In genomic region chr7:665251-665650, GRCh38 we compare ENCODE assay signal across 13 cellular contexts.
DNase-seq lines count a peak whose midpoint lies in the region; ATAC-seq, FAIRE-seq and TF ChIP-seq lines count a peak whose summit lies in the region.
"Had no signal": no experiment of that assay in that cellular context is flagged by ENCODE, and none has a peak within 500 bp of the region (broad histone marks: within the 10 kb centered on the region; RNA-seq: fewer than 3 reads in every experiment).

No MANE protein-coding gene starts in this region.

- intact Hi-C loops in posterior vena cava (cut with DNase I), result loop anchor here (2.0 to 10.0 kb wide), 2 partner anchors 72 to 150 kb away; partner anchors contain the start of gene PDGFA (in 1 of the 2)

- no peak overlapping the region for H3K4me3 ChIP-seq in brain microvascular endothelial cell (ENCODE audit: low read depth, low read length)
- H3K4me3 ChIP-seq: prostate gland had no signal

- no peak for ATAC-seq in GM21360 (IDR thresholded peaks at IDR 0.05; ENCODE audit: unreplicated experiment)
- ATAC-seq: activated T-cell treated with anti-CD3 and anti-CD28 coated beads, Interleukin-2, amount 50 U/mL, for 72 hours had no signal

- TF ChIP-seq CTCF in brain microvascular endothelial cell (IDR thresholded peaks at IDR 0.05; ENCODE audit: low read depth, low read length, missing control alignments), result no peak

- peak; percentile 61 for DNase-seq in GM03348 (ENCODE audit: low spot score)
- peak; percentile 38 for DNase-seq in brain microvascular endothelial cell
- DNase-seq in hepatic stellate cell (ENCODE audit: low spot score), result peak; percentile 66
- peak; percentile 75 for DNase-seq in posterior vena cava (ENCODE audit: low spot score)
- DNase-seq in HT-29 (ENCODE audit: low spot score), result no peak
- no peak for DNase-seq in activated CD8-positive, alpha-beta memory T cell treated with anti-CD3 and anti-CD28 coated beads, Interleukin-2, amount 50 U/mL, for 4 hours
- DNase-seq in urothelium cell line (ENCODE audit: low spot score), result no peak
- DNase-seq: activated T-cell treated with anti-CD3 and anti-CD28 coated beads, Interleukin-2, amount 50 U/mL, for 72 hours; effector CD4-positive, alpha-beta T cell; kidney; NCI-H2029 had no signal

- FAIRE-seq in urothelium cell line (lab: Jason Lieb, UNC), result no peak
- FAIRE-seq: kidney had no signal

- in situ Hi-C loops in brain microvascular endothelial cell (cut with HindIII; ENCODE audit: low pct_ligation_motif_present, low sequenced_read_pairs), result no loop called here

- peaks cover 2% of the 10 kb centered on the region for H3K36me3 ChIP-seq in brain microvascular endothelial cell (replicated peaks)
- H3K36me3 ChIP-seq: prostate gland had no signal

- H3K27me3 ChIP-seq in brain microvascular endothelial cell (replicated peaks), result no peaks in the 10 kb centered on the region

- no peak overlapping the region for H3K27ac ChIP-seq in brain microvascular endothelial cell
- H3K27ac ChIP-seq: prostate gland had no signal

Comparison
In these comparisons a context has a peak if more than half of its experiments do, and no peak if none do; other contexts are left out.
1. DNase-seq: peak in GM03348 (single experiment), brain microvascular endothelial cell (single experiment), hepatic stellate cell (single experiment) and posterior vena cava (single experiment); none in HT-29 (single experiment), activated CD8-positive, alpha-beta memory T cell treated with anti-CD3 and anti-CD28 coated beads, Interleukin-2, amount 50 U/mL, for 4 hours (single experiment) and urothelium cell line (single experiment).